12 cellular contexts compared by ENCODE assay signal in the genomic region with DNA sequence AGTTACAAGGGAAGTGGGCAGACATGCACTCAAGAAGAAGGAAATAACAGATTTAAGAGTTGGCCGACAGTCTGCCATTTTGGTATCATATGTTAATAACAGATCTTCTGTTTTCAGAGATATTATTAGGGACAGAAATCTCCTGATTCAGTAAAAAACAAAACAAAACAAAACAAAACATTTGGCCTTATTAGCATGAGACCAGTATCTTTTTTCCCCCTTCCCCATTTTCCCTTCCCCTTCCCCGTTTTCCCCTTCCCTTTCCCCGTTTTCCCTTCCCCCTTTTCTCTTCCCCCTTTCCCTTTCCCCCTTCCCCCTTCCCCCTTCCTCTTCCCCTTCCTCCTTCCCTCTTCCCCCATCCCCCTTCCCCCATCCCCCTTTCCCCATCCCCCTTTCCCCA. TPM values are rescaled to one million over a fixed set of nuclear protein-coding genes. Genes with fewer than 3 reads are reported as not detected.
"Had no signal": no experiment of that assay in that cellular context is flagged by ENCODE, and none has a peak within 500 bp of the region (broad histone marks: within the 10 kb centered on the region; RNA-seq: fewer than 3 reads in every experiment).

No MANE protein-coding gene starts in this region.

- H3K9ac ChIP-seq: GM23248 had no signal

- H3K4me3 ChIP-seq: GM23248, GM23338, HAP-1 had no signal

- H2AFZ ChIP-seq: GM23248, GM23338 had no signal

- H3K4me2 ChIP-seq: GM23338 had no signal

- H3K9me3 ChIP-seq: HAP-1 had no signal

- DNase-seq: GM23248, GOT3, H7, H9, HCEC 1CT, HFFc6 had no signal

- H3K36me3 ChIP-seq: HAP-1 had no signal

- FAIRE-seq: H1, H54 had no signal

- H3K27ac ChIP-seq: GM23248 had no signal

- ATAC-seq: GM23338, HCT116 had no signal

- H3K4me1 ChIP-seq: HAP-1 had no signal

RNA-seq across cellular contexts. Expression of gene HIGD2B, which starts 39.5 kb away (rescaled TPM):
- total RNA-seq: GM23248, GM23338, H1, H4, H9, HFFc6 had no signal
- polyA plus RNA-seq: GM23248, GM23338, H1 had no signal
